Comparison of ENCODE assay signal across 17 cellular contexts in the genomic region with DNA sequence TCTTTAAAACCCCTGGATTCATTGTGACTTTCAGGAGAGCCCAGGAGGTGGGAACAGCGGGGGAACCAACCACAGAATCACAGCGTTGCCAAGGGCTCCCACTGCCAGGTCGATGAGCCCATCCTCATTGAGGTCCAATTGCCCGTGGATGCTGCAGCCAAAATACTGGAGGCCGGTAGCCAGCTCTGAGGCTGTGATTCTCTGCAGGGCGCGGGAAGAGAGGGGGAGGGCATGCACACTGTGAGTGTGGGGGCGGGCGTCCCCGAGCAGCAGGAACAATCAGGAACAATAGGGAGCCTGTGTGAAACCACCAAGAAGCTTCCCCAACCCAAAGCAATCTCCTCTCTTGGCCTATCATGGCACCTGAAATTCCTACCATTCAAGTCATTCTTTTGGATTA. TPM values are rescaled to one million over a fixed set of nuclear protein-coding genes. Genes with fewer than 3 reads are reported as not detected.
DNase-seq lines count a peak whose midpoint lies in the region; ATAC-seq and TF ChIP-seq lines count a peak whose summit lies in the region.
"Had no signal": no experiment of that assay in that cellular context is flagged by ENCODE, and none has a peak within 500 bp of the region (broad histone marks: within the 10 kb centered on the region; RNA-seq: fewer than 3 reads in every experiment).

No MANE protein-coding gene starts in this region.

- POLR2A ChIA-PET in WTC11 (lab: Charles Lee), result no interaction called here

- H3K36me3 Mint-ChIP-seq in WTC11, result no peaks in the 10 kb centered on the region

- peaks cover 8% of the 10 kb centered on the region for H3K27me3 Mint-ChIP-seq in WTC11 (ENCODE audit: low read depth)

- no peak overlapping the region for H3K4me3 Mint-ChIP-seq in WTC11
- H3K4me3 Mint-ChIP-seq: activated T-helper 17 cell treated with anti-CD3 and anti-CD28 coated beads, Interleukin-2, amount 50 U/mL, for 72 hours had no signal

- DNase-seq in ELF-1 (ENCODE audit: low read depth, low spot score) (peak; percentile 22), WTC11 (ENCODE audit: low spot score) (no peak), hypothalamus (lab: John Stamatoyannopoulos, UW) (peak in 29 of 51 donors; percentile 6 to 60 (median 34)), pons (ENCODE audit: low spot score) (peak; percentile 33)
- DNase-seq: cerebellar nuclear complex; foreskin melanocyte; IMR-90; NCI-H2081; Right ventricle myocardium superior; sigmoid colon; stimulated activated CD4-positive, alpha-beta T cell treated with anti-CD3 and anti-CD28 coated beads, Interleukin-2, amount 100 ng/mL, for 24 hours; T-helper 1 cell had no signal

- no peaks in the 10 kb centered on the region for H3K9me3 Mint-ChIP-seq in WTC11
- H3K9me3 Mint-ChIP-seq: activated T-helper 17 cell treated with anti-CD3 and anti-CD28 coated beads, Interleukin-2, amount 50 U/mL, for 72 hours had no signal

- peaks cover 46% of the 10 kb centered on the region for H3K4me1 Mint-ChIP-seq in WTC11

- peak; percentile 36 for ATAC-seq in WTC11
- ATAC-seq in GM18517 (IDR thresholded peaks at IDR 0.05; ENCODE audit: unreplicated experiment), result no peak
- no peak for ATAC-seq in esophagus mucosa
- ATAC-seq in GM21717 (IDR thresholded peaks at IDR 0.05; ENCODE audit: unreplicated experiment), result no peak
- no peak for ATAC-seq in HG03095 (IDR thresholded peaks at IDR 0.05; ENCODE audit: unreplicated experiment)
- ATAC-seq: activated T-helper 17 cell treated with anti-CD3 and anti-CD28 coated beads, Interleukin-2, amount 50 U/mL, for 72 hours had no signal

- H3K27ac Mint-ChIP-seq in WTC11, result no peak overlapping the region
- H3K27ac Mint-ChIP-seq: activated T-helper 17 cell treated with anti-CD3 and anti-CD28 coated beads, Interleukin-2, amount 50 U/mL, for 72 hours had no signal

- CTCF ChIA-PET in WTC11 (lab: Charles Lee), result interaction anchor here (2.6 kb wide), 1 partner anchor 15 kb away, joined by 15 read pairs; no protein-coding TSS in a partner anchor

- no peak for TF ChIP-seq CTCF in WTC11 (IDR thresholded peaks at IDR 0.05)

TF ChIP-seq in WTC11, 78 proteins besides CTCF, POLR2A, EP300 and RAD21:
- TF ChIP-seq CREM (CRISPR knock-in tag; IDR thresholded peaks at IDR 0.05) (no peak), NR1H2 (CRISPR knock-in tag; IDR thresholded peaks at IDR 0.05) (no peak), ZBTB21 (CRISPR knock-in tag; IDR thresholded peaks at IDR 0.05; ENCODE audit: borderline replicate concordance) (no peak), ZNF416 (CRISPR knock-in tag; IDR thresholded peaks at IDR 0.05) (no peak), NFYB (CRISPR knock-in tag; conservative IDR thresholded peaks at IDR 0.05; ENCODE audit: low read depth) (no peak), JAZF1 (CRISPR knock-in tag; IDR thresholded peaks at IDR 0.05) (no peak)

RNA-seq across cellular contexts. Expression of a gene that starts 53.4 kb away (rescaled TPM):
- 59.7 to 64.8 TPM (median 62.4 TPM) in 3 replicates for total RNA-seq in WTC11 (2021)
- 46.8 TPM for total RNA-seq in esophagus mucosa
